In the genomic region with DNA sequence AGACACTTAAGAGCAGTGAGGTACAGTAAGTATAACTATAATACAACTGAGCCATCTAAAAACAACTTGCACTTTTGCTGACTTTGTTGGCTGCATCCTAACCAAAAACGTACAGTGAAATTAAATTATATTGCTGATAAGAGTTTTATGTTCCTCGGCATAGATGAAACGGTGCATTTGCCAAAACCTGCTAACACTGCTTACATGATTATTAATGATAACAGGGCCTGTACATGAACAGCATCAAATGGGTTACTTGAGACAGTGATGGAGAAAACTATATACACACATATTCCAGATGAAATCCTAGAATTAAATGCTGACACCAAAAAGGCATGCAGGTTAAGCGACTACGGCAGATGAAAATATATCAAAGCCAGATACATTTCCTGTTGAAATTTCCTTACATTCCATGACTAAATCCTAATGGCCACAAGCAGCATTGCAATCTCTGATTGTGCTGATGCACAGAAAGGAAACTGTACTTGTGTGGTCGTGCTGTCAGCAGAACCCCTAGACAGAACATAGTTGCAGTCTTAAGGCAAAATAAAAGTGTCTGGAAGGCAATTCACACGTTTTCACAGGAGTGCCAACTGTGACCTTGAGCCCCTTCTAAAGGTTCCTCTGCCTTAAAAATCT, we compare ENCODE assay signal across 32 cellular contexts.
DNase-seq lines count a peak whose midpoint lies in the region; TF ChIP-seq lines count a peak whose summit lies in the region.
"Had no signal": no experiment of that assay in that cellular context is flagged by ENCODE, and none has a peak within 500 bp of the region (broad histone marks: within the 10 kb centered on the region; RNA-seq: fewer than 3 reads in every experiment).

No MANE protein-coding gene starts in this region.

- H3K9me3 Mint-ChIP-seq in Caco-2 (ENCODE audit: unreplicated experiment), result no peaks in the 10 kb centered on the region
- H3K9me3 Mint-ChIP-seq in endodermal cell, result no peaks in the 10 kb centered on the region
- H3K9me3 Mint-ChIP-seq in nephron, result no peaks in the 10 kb centered on the region
- H3K9me3 Mint-ChIP-seq: activated naive CD4-positive, alpha-beta T cell treated with anti-CD3 and anti-CD28 coated beads, Interleukin-2, amount 50 U/mL, for 24 hours; IgD-negative memory B cell; stimulated activated effector memory CD8-positive, alpha-beta T cell treated with anti-CD3 and anti-CD28 coated beads, Interleukin-12 subunit alpha, Interleukin-12 subunit beta, amount 100 ng/mL, for 72 hours had no signal

- H3K27me3 Mint-ChIP-seq in Caco-2 (ENCODE audit: insufficient read depth, unreplicated experiment) (no peaks in the 10 kb centered on the region), endodermal cell (ENCODE audit: insufficient read depth) (no peaks in the 10 kb centered on the region), nephron (ENCODE audit: low read depth) (no peaks in the 10 kb centered on the region)

- no peak for DNase-seq in Caco-2
- DNase-seq in SK-N-SH, result no peak
- DNase-seq in endodermal cell, result no peak
- DNase-seq in DMS153 (lab: John Stamatoyannopoulos, UW), result no peak
- no peak for DNase-seq in globus pallidus (ENCODE audit: low spot score)
- DNase-seq in medulla oblongata (ENCODE audit: extremely low spot score), result no peak
- no peak for DNase-seq in stimulated activated CD4-positive, alpha-beta T cell treated with anti-CD3 and anti-CD28 coated beads, Interleukin-2, amount 100 ng/mL, for 48 hours
- DNase-seq: activated CD4-positive, alpha-beta T cell treated with anti-CD3 and anti-CD28 coated beads for 48 hours; activated CD8-positive, alpha-beta memory T cell treated with anti-CD3 and anti-CD28 coated beads for 24 hours; activated T-cell treated with anti-CD3 and anti-CD28 coated beads for 4 hours; caudate nucleus; DMS79; gastrocnemius medialis; GDM1; GM23248; HFFc6; hippocampal formation; left cardiac atrium; mammary epithelial cell; NCI-H146; NCI-H345; NCI-H69; SHP77; sigmoid colon; stimulated activated CD4-positive, alpha-beta T cell treated with anti-CD3 and anti-CD28 coated beads, Interleukin-4, amount 100 ng/mL, for 4 hours; SW 1271; transverse colon had no signal

- H3F3A ChIP-seq in SK-N-SH (replicated peaks; ENCODE audit: insufficient read depth), result no peaks in the 10 kb centered on the region

- H3K27ac ChIP-seq in SK-N-SH (ENCODE audit: low read depth in 2 of 2, low read length in 1 of 2) (peak overlapping the region in 1 of 2 experiments; percentile 92; a peak in 2 of 4 replicates), endodermal cell (ENCODE audit: low read depth, low read length) (no peak overlapping the region)
- H3K27ac ChIP-seq: esophagus muscularis mucosa, gastrocnemius medialis, GM23248, sigmoid colon, transverse colon had no signal

- no peak; the same call in 1 of the 2 replicates for TF ChIP-seq RAD21 in SK-N-SH (IDR thresholded peaks at IDR 0.05; ENCODE audit: low read length)

- no peak overlapping the region for H3K27ac Mint-ChIP-seq in Caco-2 (ENCODE audit: unreplicated experiment)
- no peak overlapping the region for H3K27ac Mint-ChIP-seq in endodermal cell
- H3K27ac Mint-ChIP-seq in nephron, result peak overlapping the region; percentile 14 to 47 (median 27)
- H3K27ac Mint-ChIP-seq: activated naive CD4-positive, alpha-beta T cell treated with anti-CD3 and anti-CD28 coated beads, Interleukin-2, amount 50 U/mL, for 24 hours; HFFc6; IgD-negative memory B cell; stimulated activated effector memory CD8-positive, alpha-beta T cell treated with anti-CD3 and anti-CD28 coated beads, Interleukin-12 subunit alpha, Interleukin-12 subunit beta, amount 100 ng/mL, for 72 hours had no signal

- H3K4me3 Mint-ChIP-seq in Caco-2 (ENCODE audit: unreplicated experiment) (no peak overlapping the region), endodermal cell (no peak overlapping the region), nephron (no peak overlapping the region)
- H3K4me3 Mint-ChIP-seq: activated naive CD4-positive, alpha-beta T cell treated with anti-CD3 and anti-CD28 coated beads, Interleukin-2, amount 50 U/mL, for 24 hours; HFFc6; IgD-negative memory B cell; stimulated activated effector memory CD8-positive, alpha-beta T cell treated with anti-CD3 and anti-CD28 coated beads, Interleukin-12 subunit alpha, Interleukin-12 subunit beta, amount 100 ng/mL, for 72 hours had no signal

- WGBS in SK-N-SH (ENCODE audit: low lambda C conversion rate), result 28% methylated on average over 7 of the region's 7 CpGs
- WGBS in endodermal cell (ENCODE audit: insufficient coverage in 1 of 2, insufficient read length in 1 of 2), 2 experiments, result 91 to 92% methylated on average over 4 to 7 of the region's 7 CpGs

- intact Hi-C loops in Caco-2 (cut with micrococcal nuclease; ENCODE audit: unreplicated experiment), result no loop called here

- no peaks in the 10 kb centered on the region for H3K9me3 ChIP-seq in Caco-2
- H3K9me3 ChIP-seq in SK-N-SH, result no peaks in the 10 kb centered on the region
- no peaks in the 10 kb centered on the region for H3K9me3 ChIP-seq in endodermal cell (ENCODE audit: control insufficient read depth, low read length)
- H3K9me3 ChIP-seq: esophagus muscularis mucosa, gastrocnemius medialis, sigmoid colon, transverse colon had no signal

- CTCF ChIA-PET in Caco-2 (lab: Charles Lee) (no interaction called here), SK-N-SH (lab: Yijun Ruan, JAX) (interaction anchor here (1.0 to 1.6 kb wide), 3 partner anchors 27 to 1331 kb away, joined by 3 to 5 read pairs (median 3); no protein-coding TSS in a partner anchor)

- H3K4me3 ChIP-seq in Caco-2 (ENCODE audit: low read depth, low read length) (no peak overlapping the region), SK-N-SH (ENCODE audit: low read depth in 2 of 2, low read length in 1 of 2) (no peak overlapping the region), endodermal cell (ENCODE audit: low read length) (no peak overlapping the region)
- H3K4me3 ChIP-seq: esophagus muscularis mucosa, gastrocnemius medialis, GM23248, sigmoid colon, transverse colon had no signal

- H3K9me2 ChIP-seq in SK-N-SH, result no peaks in the 10 kb centered on the region

- H3K4me1 Mint-ChIP-seq in Caco-2 (ENCODE audit: low read depth, unreplicated experiment), result peaks cover 13% of the 10 kb centered on the region
- H3K4me1 Mint-ChIP-seq in endodermal cell, result peaks cover 2% of the 10 kb centered on the region
- H3K4me1 Mint-ChIP-seq in nephron, result peaks cover 12% of the 10 kb centered on the region
- H3K4me1 Mint-ChIP-seq: activated naive CD4-positive, alpha-beta T cell treated with anti-CD3 and anti-CD28 coated beads, Interleukin-2, amount 50 U/mL, for 24 hours; IgD-negative memory B cell; stimulated activated effector memory CD8-positive, alpha-beta T cell treated with anti-CD3 and anti-CD28 coated beads, Interleukin-12 subunit alpha, Interleukin-12 subunit beta, amount 100 ng/mL, for 72 hours had no signal

- no peak overlapping the region for H3K9ac ChIP-seq in SK-N-SH
- H3K9ac ChIP-seq in endodermal cell (ENCODE audit: extremely low read depth, low read length, poor library complexity, severe bottlenecking), result no peak overlapping the region
- H3K9ac ChIP-seq: GM23248 had no signal

- peak in 1 of 2 experiments; percentile 62; a peak in 1 of 4 replicates for TF ChIP-seq EP300 in SK-N-SH (IDR thresholded peaks at IDR 0.05; ENCODE audit: borderline replicate concordance in 1 of 2, low read depth in 1 of 2, low read length in 1 of 2)

- H3K36me3 ChIP-seq in Caco-2 (ENCODE audit: control insufficient read depth, insufficient read depth, low read length), result no peaks in the 10 kb centered on the region
- H3K36me3 ChIP-seq in SK-N-SH (replicated peaks in 1 of 2; ENCODE audit: control insufficient read depth in 1 of 2, insufficient read depth in 2 of 2, low read length in 1 of 2), result no peaks in the 10 kb centered on the region
- peaks cover 5% of the 10 kb centered on the region for H3K36me3 ChIP-seq in endodermal cell (ENCODE audit: control insufficient read depth, insufficient read depth, low read length)
- H3K36me3 ChIP-seq: esophagus muscularis mucosa, gastrocnemius medialis, sigmoid colon, transverse colon had no signal

- no peak overlapping the region for H3K4me2 ChIP-seq in SK-N-SH

- H4K20me1 ChIP-seq in SK-N-SH (ENCODE audit: insufficient read depth), result no peaks in the 10 kb centered on the region

- H3K79me2 ChIP-seq in SK-N-SH (ENCODE audit: insufficient read depth), result no peaks in the 10 kb centered on the region

- H3K36me3 Mint-ChIP-seq in Caco-2 (ENCODE audit: insufficient read depth, unreplicated experiment), result peaks cover 13% of the 10 kb centered on the region
- no peaks in the 10 kb centered on the region for H3K36me3 Mint-ChIP-seq in endodermal cell (ENCODE audit: low read depth)
- H3K36me3 Mint-ChIP-seq in nephron (ENCODE audit: low read depth), result peaks cover 3% of the 10 kb centered on the region
- H3K36me3 Mint-ChIP-seq: activated naive CD4-positive, alpha-beta T cell treated with anti-CD3 and anti-CD28 coated beads, Interleukin-2, amount 50 U/mL, for 24 hours; stimulated activated effector memory CD8-positive, alpha-beta T cell treated with anti-CD3 and anti-CD28 coated beads, Interleukin-12 subunit alpha, Interleukin-12 subunit beta, amount 100 ng/mL, for 72 hours had no signal

- POLR2A ChIA-PET in Caco-2 (lab: Charles Lee), result no interaction called here
- POLR2A ChIA-PET in SK-N-SH (lab: Yijun Ruan, JAX), result no interaction called here

- TF ChIP-seq CTCF in Caco-2 (IDR thresholded peaks at IDR 0.05; ENCODE audit: insufficient read depth in 1 of 2, low read depth in 1 of 2, low read length in 1 of 2, severe bottlenecking in 1 of 2, unreplicated experiment in 1 of 2), result peak; percentile 3 to 39
- TF ChIP-seq CTCF in SK-N-SH (IDR thresholded peaks at IDR 0.05), result peak; percentile 40
- TF ChIP-seq CTCF in endodermal cell (conservative IDR thresholded peaks at IDR 0.05), result peak; percentile 44
- TF ChIP-seq CTCF in nephron (IDR thresholded peaks at IDR 0.05; ENCODE audit: unreplicated experiment in 3 of 3), result peak in 2 of 3 experiments; percentile 23 to 35

- H2AFZ ChIP-seq in SK-N-SH (ENCODE audit: low read depth), result no peak overlapping the region
- H2AFZ ChIP-seq: GM23248 had no signal

- H3K27me3 ChIP-seq in Caco-2 (replicated peaks; ENCODE audit: control insufficient read depth, insufficient read depth, low read length) (no peaks in the 10 kb centered on the region), SK-N-SH (ENCODE audit: insufficient read depth) (no peaks in the 10 kb centered on the region), endodermal cell (ENCODE audit: control insufficient read depth, insufficient read depth, low read length, poor library complexity, severe bottlenecking) (no peaks in the 10 kb centered on the region)
- H3K27me3 ChIP-seq: esophagus muscularis mucosa, gastrocnemius medialis, sigmoid colon, transverse colon had no signal

- H3K4me1 ChIP-seq in Caco-2 (no peaks in the 10 kb centered on the region), SK-N-SH (ENCODE audit: control insufficient read depth in 1 of 2, insufficient read depth in 2 of 2, low read depth in 1 of 2, low read length in 1 of 2) (peaks cover 0 to 34% of the 10 kb centered on the region in 2 experiments; a peak in 2 of 4 replicates), endodermal cell (ENCODE audit: control insufficient read depth, insufficient read depth, low read length) (no peaks in the 10 kb centered on the region)
- H3K4me1 ChIP-seq: gastrocnemius medialis, transverse colon had no signal

- no TSS peak for BruUV-seq in Caco-2 (replicated peaks; lab: Mats Ljungman, UMichigan)

TF ChIP-seq in SK-N-SH, 30 proteins besides CTCF, POLR2A, EP300 and RAD21 (continues in another document):
- TF ChIP-seq TEAD4 (IDR thresholded peaks at IDR 0.05; ENCODE audit: borderline replicate concordance, insufficient read depth), result no peak

Comparison
In these comparisons a context has a peak if more than half of its experiments do, and no peak if none do; other contexts are left out.
1. H3K27ac Mint-ChIP-seq: peak in nephron (3 of 3); none in Caco-2 (single experiment) and endodermal cell (single experiment).
2. Peak in every context shown above with its lines, with median percentiles within 50 percentile points of each other: CTCF ChIP-seq.